ENCODE assay signal across 8 cellular contexts in genomic region chr6:26532699-26533523, GRCh38.
DNase-seq lines count a peak whose midpoint lies in the region; ATAC-seq and TF ChIP-seq lines count a peak whose summit lies in the region.

No MANE protein-coding gene starts in this region.

- peak overlapping the region; percentile 60 to 90 for H3K27ac ChIP-seq in coronary artery

- no peak for TF ChIP-seq CTCF in coronary artery (IDR thresholded peaks at IDR 0.05)

- H3K4me3 ChIP-seq in coronary artery: peak overlapping the region; percentile 86

- ATAC-seq in HG03378 (IDR thresholded peaks at IDR 0.05; ENCODE audit: unreplicated experiment) (peak; percentile 39), HG03095 (IDR thresholded peaks at IDR 0.05; ENCODE audit: unreplicated experiment) (no peak)

- DNase-seq in DMS53 treated with DMSO at 0.1 percent for 48 hours (lab: John Stamatoyannopoulos, UW; ENCODE audit: unreplicated experiment) (peak; percentile 87), NCI-H524 treated with DMSO at 0.1 percent for 48 hours (lab: John Stamatoyannopoulos, UW) (peak; percentile 75), coronary artery (ENCODE audit: low spot score) (peak; percentile 92), left kidney (ENCODE audit: low read depth, low spot score) (peak; percentile 96)
- peak; percentile 96 for DNase-seq in activated CD4-positive, alpha-beta T cell treated with anti-CD3 and anti-CD28 coated beads for 48 hours
- DNase-seq in stimulated activated CD4-positive, alpha-beta T cell treated with anti-CD3 and anti-CD28 coated beads, Interleukin-1b, Interleukin-23, amount 100 ng/mL, for 48 hours: peak; percentile 94
